In genomic region chr22:46371623-46372226, GRCh38 we compare ENCODE assay signal across 19 cellular contexts. TPM values are rescaled to one million over a fixed set of nuclear protein-coding genes. Genes with fewer than 3 reads are reported as not detected.
DNase-seq lines count a peak whose midpoint lies in the region; ATAC-seq and TF ChIP-seq lines count a peak whose summit lies in the region.
"Had no signal": no experiment of that assay in that cellular context is flagged by ENCODE, and none has a peak within 500 bp of the region (broad histone marks: within the 10 kb centered on the region; RNA-seq: fewer than 3 reads in every experiment).

No MANE protein-coding gene starts in this region.

- no peak for ATAC-seq in IMR-90 (ENCODE audit: low read depth)
- ATAC-seq in effector memory CD8-positive, alpha-beta T cell (replicated peaks), result no peak
- no peak for ATAC-seq in stimulated activated effector memory CD8-positive, alpha-beta T cell treated with anti-CD3 and anti-CD28 coated beads, Interleukin-12 subunit alpha, Interleukin-12 subunit beta, amount 100 ng/mL, for 72 hours
- no peak for ATAC-seq in HG03175 (IDR thresholded peaks at IDR 0.05; ENCODE audit: unreplicated experiment)
- ATAC-seq: A549, Panc1 had no signal

- H3K36me3 ChIP-seq in Caco-2 (ENCODE audit: control insufficient read depth, insufficient read depth, low read length), result no peaks in the 10 kb centered on the region
- H3K36me3 ChIP-seq in IMR-90 (ENCODE audit: control insufficient read depth, insufficient read depth, low read length), result no peaks in the 10 kb centered on the region

- TF ChIP-seq CTCF in Caco-2 (IDR thresholded peaks at IDR 0.05; ENCODE audit: insufficient read depth in 1 of 2, low read depth in 1 of 2, low read length in 1 of 2, severe bottlenecking in 1 of 2, unreplicated experiment in 1 of 2) (no peak), IMR-90 (conservative IDR thresholded peaks at IDR 0.05; ENCODE audit: low read depth, low read length) (no peak)

- no peak overlapping the region for H3K23ac ChIP-seq in IMR-90 (ENCODE audit: low read depth, low read length)

- no peak overlapping the region for H3K27ac ChIP-seq in IMR-90 (ENCODE audit: insufficient read depth, low read length)
- H3K27ac ChIP-seq: KMS-11 had no signal

- H3K4me3 Mint-ChIP-seq in Caco-2 (ENCODE audit: unreplicated experiment), result peak overlapping the region; percentile 19
- peak overlapping the region; percentile 81 to 82 for H3K4me3 Mint-ChIP-seq in effector memory CD8-positive, alpha-beta T cell
- peak overlapping the region; percentile 46 for H3K4me3 Mint-ChIP-seq in stimulated activated effector memory CD8-positive, alpha-beta T cell treated with anti-CD3 and anti-CD28 coated beads, Interleukin-12 subunit alpha, Interleukin-12 subunit beta, amount 100 ng/mL, for 72 hours

- H4K91ac ChIP-seq in IMR-90 (ENCODE audit: insufficient read depth, low read depth, low read length), result no peak overlapping the region

- H3K79me1 ChIP-seq in IMR-90 (ENCODE audit: low read depth in 1 of 2, low read length in 2 of 2), result no peaks in the 10 kb centered on the region

- no peak overlapping the region for H2AFZ ChIP-seq in IMR-90 (replicated peaks; ENCODE audit: low read length, poor library complexity)

- peaks cover 78% of the 10 kb centered on the region for H3K36me3 Mint-ChIP-seq in Caco-2 (ENCODE audit: insufficient read depth, unreplicated experiment)
- H3K36me3 Mint-ChIP-seq in effector memory CD8-positive, alpha-beta T cell (ENCODE audit: insufficient read depth), result peaks cover 9% of the 10 kb centered on the region
- no peaks in the 10 kb centered on the region for H3K36me3 Mint-ChIP-seq in stimulated activated effector memory CD8-positive, alpha-beta T cell treated with anti-CD3 and anti-CD28 coated beads, Interleukin-12 subunit alpha, Interleukin-12 subunit beta, amount 100 ng/mL, for 72 hours
- H3K36me3 Mint-ChIP-seq: CD4-positive, alpha-beta memory T cell had no signal

- H3K4me2 ChIP-seq in IMR-90 (ENCODE audit: low read depth, low read length), result no peak overlapping the region
- H3K4me2 ChIP-seq: A549, KMS-11, SK-N-SH had no signal

- H2BK20ac ChIP-seq in IMR-90 (ENCODE audit: low read depth, low read length), result no peak overlapping the region

- H2BK15ac ChIP-seq in IMR-90 (ENCODE audit: low read depth, low read length), result no peak overlapping the region

- H2AK9ac ChIP-seq in IMR-90 (replicated peaks; ENCODE audit: low read depth, low read length, poor library complexity), result no peak overlapping the region

- no peaks in the 10 kb centered on the region; the same call in 1 of the 2 replicates for H3K9me1 ChIP-seq in IMR-90 (ENCODE audit: insufficient read depth, low read length)

- no peak overlapping the region for H4K8ac ChIP-seq in IMR-90 (ENCODE audit: low read depth in 2 of 2, low read length in 2 of 2)

- H3K9me3 ChIP-seq in Caco-2, result peaks cover 13% of the 10 kb centered on the region
- peaks cover 6% of the 10 kb centered on the region for H3K9me3 ChIP-seq in IMR-90 (ENCODE audit: control insufficient read depth, insufficient read depth, low read length)
- H3K9me3 ChIP-seq: SK-N-SH had no signal

- no peak overlapping the region for H3K4me3 ChIP-seq in Caco-2 (ENCODE audit: low read depth, low read length)
- no peak overlapping the region for H3K4me3 ChIP-seq in IMR-90 (ENCODE audit: insufficient read depth, low read depth, low read length)
- H3K4me3 ChIP-seq: A549 had no signal

- H3K4me1 ChIP-seq in Caco-2 (peaks cover 23% of the 10 kb centered on the region), IMR-90 (ENCODE audit: control insufficient read depth, insufficient read depth, low read length) (no peaks in the 10 kb centered on the region)

- intact Hi-C loops in Caco-2 (cut with micrococcal nuclease; ENCODE audit: unreplicated experiment), result no loop called here
- intact Hi-C loops in IMR-90 (cut with micrococcal nuclease), result no loop called here

- no peak for TF ChIP-seq RAD21 in IMR-90 (IDR thresholded peaks at IDR 0.05; ENCODE audit: low read length)

- no peak overlapping the region for H3K9ac ChIP-seq in IMR-90 (ENCODE audit: low read depth, low read length)
- H3K9ac ChIP-seq: KMS-11, SK-N-SH had no signal

- no peak overlapping the region for H2AK5ac ChIP-seq in IMR-90 (ENCODE audit: low read depth, low read length)

- H3K18ac ChIP-seq in IMR-90 (ENCODE audit: low read depth, low read length), result no peak overlapping the region

- H3K4ac ChIP-seq in IMR-90 (ENCODE audit: low read depth, low read length), result no peak overlapping the region

- H3K14ac ChIP-seq in IMR-90 (replicated peaks; ENCODE audit: low read depth, low read length), result no peak overlapping the region

- no peaks in the 10 kb centered on the region for H4K20me1 ChIP-seq in IMR-90 (ENCODE audit: insufficient read depth, low read length)

- no peak overlapping the region for H4K5ac ChIP-seq in IMR-90 (ENCODE audit: low read depth, low read length)

- dilution Hi-C loops in IMR-90 (cut with HindIII; ENCODE audit: low sequenced_read_pairs, unreplicated experiment), result no loop called here

- in situ Hi-C loops in IMR-90 (cut with MboI; ENCODE audit: low sequenced_read_pairs), result no loop called here

- no peaks in the 10 kb centered on the region for H3K27me3 Mint-ChIP-seq in Caco-2 (ENCODE audit: insufficient read depth, unreplicated experiment)
- H3K27me3 Mint-ChIP-seq in effector memory CD8-positive, alpha-beta T cell, result no peaks in the 10 kb centered on the region

- CTCF ChIA-PET in Caco-2 (lab: Charles Lee), result interaction anchor here (0.6 kb wide), 1 partner anchor 256 kb away, joined by 4 read pairs; no protein-coding TSS in a partner anchor
- CTCF ChIA-PET in IMR-90 (lab: Yijun Ruan, JAX), result no interaction called here

- H3K4me1 Mint-ChIP-seq in Caco-2 (ENCODE audit: low read depth, unreplicated experiment), result peaks cover 34% of the 10 kb centered on the region
- peaks cover 55 to 64% of the 10 kb centered on the region in 2 donors for H3K4me1 Mint-ChIP-seq in effector memory CD8-positive, alpha-beta T cell (ENCODE audit: low read depth in 2 of 2)
- peaks cover 64% of the 10 kb centered on the region for H3K4me1 Mint-ChIP-seq in stimulated activated effector memory CD8-positive, alpha-beta T cell treated with anti-CD3 and anti-CD28 coated beads, Interleukin-12 subunit alpha, Interleukin-12 subunit beta, amount 100 ng/mL, for 72 hours

- DNase-seq in Caco-2, result no peak
- DNase-seq in IMR-90, result no peak
- no peak for DNase-seq in effector memory CD8-positive, alpha-beta T cell
- DNase-seq in stimulated activated effector memory CD8-positive, alpha-beta T cell treated with anti-CD3 and anti-CD28 coated beads, Interleukin-12 subunit alpha, Interleukin-12 subunit beta, amount 100 ng/mL, for 72 hours (ENCODE audit: low spot score in 2 of 2), result no peak
- DNase-seq in NCI-H2081 treated with DMSO at 0.1 percent for 48 hours (lab: John Stamatoyannopoulos, UW), result no peak
- no peak for DNase-seq in NOMO-1 (lab: John Stamatoyannopoulos, UW; ENCODE audit: unreplicated experiment in 2 of 2)
- DNase-seq: GDM1, NCI-H1092 treated with DMSO at 0.1 percent for 48 hours, NCI-H1436 treated with DMSO at 0.1 percent for 48 hours, NCI-H1930, NCI-H2227 treated with DMSO at 0.1 percent for 48 hours, NCI-H510A, SIG-M5, SK-N-SH had no signal

- H3K27ac Mint-ChIP-seq in Caco-2 (ENCODE audit: unreplicated experiment), result peak overlapping the region; percentile 85
- peak overlapping the region; percentile 94 to 95 for H3K27ac Mint-ChIP-seq in effector memory CD8-positive, alpha-beta T cell
- no peak overlapping the region for H3K27ac Mint-ChIP-seq in stimulated activated effector memory CD8-positive, alpha-beta T cell treated with anti-CD3 and anti-CD28 coated beads, Interleukin-12 subunit alpha, Interleukin-12 subunit beta, amount 100 ng/mL, for 72 hours

- no TSS peak for BruUV-seq in Caco-2 (replicated peaks; lab: Mats Ljungman, UMichigan)
- no TSS peak for BruUV-seq in IMR-90 (replicated peaks; lab: Mats Ljungman, UMichigan)

- H3K9me3 Mint-ChIP-seq in Caco-2 (ENCODE audit: unreplicated experiment), result peaks cover 12% of the 10 kb centered on the region
- H3K9me3 Mint-ChIP-seq in effector memory CD8-positive, alpha-beta T cell, result peaks cover 2 to 14% of the 10 kb centered on the region in 2 donors
- H3K9me3 Mint-ChIP-seq in stimulated activated effector memory CD8-positive, alpha-beta T cell treated with anti-CD3 and anti-CD28 coated beads, Interleukin-12 subunit alpha, Interleukin-12 subunit beta, amount 100 ng/mL, for 72 hours, result peaks cover 4% of the 10 kb centered on the region

- TF ChIP-seq POLR2A in IMR-90 (IDR thresholded peaks at IDR 0.05; ENCODE audit: low read depth, low read length), result no peak

- peak overlapping the region; percentile 7 for H2BK5ac ChIP-seq in IMR-90 (ENCODE audit: low read depth, low read length, poor library complexity, severe bottlenecking)

- H3K27me3 ChIP-seq in Caco-2 (replicated peaks; ENCODE audit: control insufficient read depth, insufficient read depth, low read length) (no peaks in the 10 kb centered on the region), IMR-90 (ENCODE audit: control insufficient read depth, insufficient read depth, low read length) (peaks cover 14% of the 10 kb centered on the region; the same call in 1 of the 2 replicates)

- H2BK120ac ChIP-seq in IMR-90 (ENCODE audit: low read depth, low read length), result no peak overlapping the region

- 58 to 100% methylated on average over 2 of the region's 2 CpGs for WGBS in IMR-90 (ENCODE audit: extremely low coverage in 2 of 2, insufficient read length in 1 of 2), 2 experiments

- POLR2A ChIA-PET in Caco-2 (lab: Charles Lee) (no interaction called here), IMR-90 (lab: Charles Lee; ENCODE audit: unreplicated experiment) (no interaction called here)

- no peak overlapping the region for H3K56ac ChIP-seq in IMR-90 (ENCODE audit: extremely low read depth, insufficient read depth, low read length)

TF ChIP-seq in IMR-90, 13 proteins besides CTCF, POLR2A, EP300 and RAD21:
- TF ChIP-seq MAFK (IDR thresholded peaks at IDR 0.05; ENCODE audit: low read depth, low read length), result no peak
- no peak for TF ChIP-seq FOS (IDR thresholded peaks at IDR 0.05; ENCODE audit: low read depth, low read length)
- no peak for TF ChIP-seq SMC3 (IDR thresholded peaks at IDR 0.05; ENCODE audit: low read depth, low read length)
- TF ChIP-seq BHLHE40 (IDR thresholded peaks at IDR 0.05; ENCODE audit: low read depth, low read length), result no peak

RNA-seq across cellular contexts. Expression of gene TRMU, which starts 36.2 kb away (rescaled TPM):
- 73.9 and 78.4 TPM in 2 replicates for total RNA-seq in Caco-2 (2022)
- 19.0 and 21.7 TPM in 2 replicates for total RNA-seq in IMR-90 (2012; rRNA removed)
- polyA plus RNA-seq in IMR-90 (2012; rRNA removed), result 32.7 and 36.4 TPM in 2 replicates
- 20.9 and 21.6 TPM in 2 replicates for polyA plus RNA-seq in IMR-90 (2012; cell fraction: cytosol; rRNA removed)
- 124 and 170 TPM in 2 replicates for polyA plus RNA-seq in IMR-90 (2012; cell fraction: nucleus; rRNA removed; ENCODE audit: low replicate concordance)

Comparison
In these comparisons a context has a peak if more than half of its experiments do, and no peak if none do; other contexts are left out.
1. H3K4me3 Mint-ChIP-seq: peak in every context shown above with its lines; median percentile 82 in effector memory CD8-positive, alpha-beta T cell; 46 in stimulated activated effector memory CD8-positive, alpha-beta T cell treated with anti-CD3 and anti-CD28 coated beads, Interleukin-12 subunit alpha, Interleukin-12 subunit beta, amount 100 ng/mL, for 72 hours; 19 in Caco-2.